16 cellular contexts compared by ENCODE assay signal in the genomic region with DNA sequence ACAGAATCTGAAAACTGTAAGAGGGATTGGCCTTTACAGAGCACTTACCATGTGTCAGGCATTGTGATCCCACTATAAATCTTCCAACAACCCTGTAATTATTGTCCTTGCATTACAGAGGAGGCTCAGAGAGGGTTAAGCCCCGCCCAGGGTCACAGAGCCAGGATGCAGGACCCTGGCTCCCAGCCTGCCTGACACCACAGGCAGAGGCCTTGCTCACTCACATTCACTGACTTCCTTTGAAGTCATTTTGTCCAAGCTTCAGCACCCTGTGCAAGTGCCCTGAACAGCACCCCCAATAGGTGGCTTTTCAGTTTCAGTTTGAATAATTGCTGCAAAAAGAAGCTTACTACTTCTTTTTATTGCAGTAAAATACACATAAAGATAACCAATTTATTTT.
DNase-seq lines count a peak whose midpoint lies in the region; ATAC-seq, FAIRE-seq and TF ChIP-seq lines count a peak whose summit lies in the region.
"Had no signal": no experiment of that assay in that cellular context is flagged by ENCODE, and none has a peak within 500 bp of the region (broad histone marks: within the 10 kb centered on the region; RNA-seq: fewer than 3 reads in every experiment).

No MANE protein-coding gene starts in this region.

- DNase-seq in GM12864 (ENCODE audit: low read depth): no peak
- peak; percentile 42 for DNase-seq in LoVo (ENCODE audit: low spot score)
- DNase-seq in GM12878 (ENCODE audit: low read depth, low spot score): no peak
- no peak for DNase-seq in NCI-H2196 treated with DMSO at 0.1 percent for 48 hours (lab: John Stamatoyannopoulos, UW; ENCODE audit: unreplicated experiment)
- DNase-seq in NCI-H510A treated with DMSO at 0.1 percent for 48 hours (lab: John Stamatoyannopoulos, UW): no peak
- no peak for DNase-seq in AG08395 (ENCODE audit: low spot score)
- DNase-seq in AML-193 (lab: John Stamatoyannopoulos, UW): no peak
- DNase-seq: cortex of kidney, GF-D8, left lung, NCI-H2029, occipital lobe, Peyer's patch had no signal

- intact Hi-C loops in GM12878 (cut with micrococcal nuclease; ENCODE audit: unreplicated experiment): no loop called here

- no peak for TF ChIP-seq POLR2A in GM12878 (IDR thresholded peaks at IDR 0.05; ENCODE audit: low read depth, low read length)

- in situ Hi-C loops in GM12878 (cut with MboI): no loop called here

- no TSS peak for BruUV-seq in GM12878 (replicated peaks; lab: Mats Ljungman, UMichigan)

- peak overlapping the region; percentile 49 to 58 (median 51) for H3K27ac Mint-ChIP-seq in nephron
- H3K27ac Mint-ChIP-seq: activated naive CD4-positive, alpha-beta T cell treated with anti-CD3 and anti-CD28 coated beads, Interleukin-2, amount 50 U/mL, for 72 hours had no signal

- TF ChIP-seq EP300 in GM12878 (IDR thresholded peaks at IDR 0.05; ENCODE audit: borderline replicate concordance in 1 of 2, control insufficient read depth in 1 of 2, low read depth in 2 of 2, low read length in 2 of 2): no peak

- ATAC-seq in GM12878: no peak
- ATAC-seq: activated naive CD4-positive, alpha-beta T cell treated with anti-CD3 and anti-CD28 coated beads, Interleukin-2, amount 50 U/mL, for 72 hours; left lung had no signal

- H3K4me3 ChIP-seq in GM12864 (ENCODE audit: low read depth, low read length): no peak overlapping the region
- H3K4me3 ChIP-seq in GM12878: no peak overlapping the region
- H3K4me3 ChIP-seq: BLaER1 treated with 17β-estradiol and CSF1 and Interleukin-3, amounts not matched to agents 10 nM and 100 nM; left lung; Peyer's patch had no signal

- H3K4me3 Mint-ChIP-seq in nephron: no peak overlapping the region

- CTCF ChIA-PET in GM12878 (lab: Yijun Ruan, JAX): interaction anchor here (1.2 kb wide), 1 partner anchor 8 kb away, joined by 3 read pairs; no protein-coding TSS in a partner anchor

- H3K9me3 Mint-ChIP-seq in nephron: peaks cover 12% of the 10 kb centered on the region

- no peak overlapping the region for H3K27ac ChIP-seq in GM12878 (ENCODE audit: control insufficient read depth, insufficient read depth)
- H3K27ac ChIP-seq: BLaER1 treated with 17β-estradiol and CSF1 and Interleukin-3, amounts not matched to agents 10 nM and 100 nM; left lung; Peyer's patch had no signal

- H3K79me2 ChIP-seq in GM12878 (ENCODE audit: control insufficient read depth, insufficient read depth, low read length): no peaks in the 10 kb centered on the region

- no peak overlapping the region for H2AFZ ChIP-seq in GM12878 (ENCODE audit: control insufficient read depth, low read depth, low read length)

- H3K9ac ChIP-seq in GM12878 (ENCODE audit: control insufficient read depth, insufficient read depth, low read length): no peak overlapping the region
- H3K9ac ChIP-seq: BLaER1 treated with 17β-estradiol and CSF1 and Interleukin-3, amounts not matched to agents 10 nM and 100 nM had no signal

- POLR2A ChIA-PET in GM12878 (lab: Charles Lee): no interaction called here

- SMC1A ChIA-PET in GM12878 (lab: Charles Lee; ENCODE audit: uncharacterized antibody, unreplicated experiment): no interaction called here

- WGBS in GM12878 (ENCODE audit: insufficient coverage, insufficient replicate concordance, low lambda C conversion rate, missing lambda C conversion rate): 0% methylated on average over 1 of the region's 1 CpG

- no peaks in the 10 kb centered on the region for H4K20me1 ChIP-seq in GM12878 (ENCODE audit: control insufficient read depth, insufficient read depth)
- H4K20me1 ChIP-seq: BLaER1 treated with 17β-estradiol and CSF1 and Interleukin-3, amounts not matched to agents 10 nM and 100 nM had no signal

- no peaks in the 10 kb centered on the region for H3K4me1 ChIP-seq in GM12878 (ENCODE audit: control insufficient read depth, insufficient read depth, low read length)
- H3K4me1 ChIP-seq: BLaER1 treated with 17β-estradiol and CSF1 and Interleukin-3, amounts not matched to agents 10 nM and 100 nM; left lung; Peyer's patch had no signal

- TF ChIP-seq CTCF in GM12864 (IDR thresholded peaks at IDR 0.05; ENCODE audit: low read depth, low read length, missing control alignments) (peak; percentile 16), GM12878 (IDR thresholded peaks at IDR 0.05 in 2 of 3, conservative IDR thresholded peaks at IDR 0.05 in 1 of 3; ENCODE audit: control insufficient read depth in 2 of 3, extremely low read depth in 1 of 3, insufficient read depth in 1 of 3, low read depth in 3 of 3, low read length in 3 of 3) (no peak), nephron (IDR thresholded peaks at IDR 0.05; ENCODE audit: unreplicated experiment in 3 of 3) (peak in 1 of 3 experiments; percentile 20)

- H3K4me1 Mint-ChIP-seq in nephron: no peaks in the 10 kb centered on the region

- H3K27me3 ChIP-seq in GM12878 (replicated peaks in 1 of 2; ENCODE audit: control insufficient read depth in 2 of 2, insufficient read depth in 2 of 2, low read length in 1 of 2): no peaks in the 10 kb centered on the region
- H3K27me3 ChIP-seq: BLaER1 treated with 17β-estradiol and CSF1 and Interleukin-3, amounts not matched to agents 10 nM and 100 nM; left lung; Peyer's patch had no signal

- H3K4me2 ChIP-seq in GM12878 (ENCODE audit: control insufficient read depth, insufficient read depth): no peak overlapping the region
- H3K4me2 ChIP-seq: BLaER1 treated with 17β-estradiol and CSF1 and Interleukin-3, amounts not matched to agents 10 nM and 100 nM had no signal

- TF ChIP-seq RAD21 in GM12878 (IDR thresholded peaks at IDR 0.05; ENCODE audit: insufficient read depth, low read depth, low read length): no peak

- no peak for FAIRE-seq in GM12878 (lab: Jason Lieb, UNC)

- no peaks in the 10 kb centered on the region for H3K27me3 Mint-ChIP-seq in nephron (ENCODE audit: low read depth)

- no peaks in the 10 kb centered on the region for H3K9me3 ChIP-seq in GM12878 (replicated peaks; ENCODE audit: control insufficient read depth, insufficient read depth, low read length)
- H3K9me3 ChIP-seq: left lung, Peyer's patch had no signal

- no peaks in the 10 kb centered on the region for H3K36me3 ChIP-seq in GM12878 (ENCODE audit: control insufficient read depth in 2 of 2, insufficient read depth in 2 of 2, low read length in 1 of 2)
- H3K36me3 ChIP-seq: BLaER1 treated with 17β-estradiol and CSF1 and Interleukin-3, amounts not matched to agents 10 nM and 100 nM; left lung; Peyer's patch had no signal

- peaks cover 3% of the 10 kb centered on the region for H3K36me3 Mint-ChIP-seq in nephron (ENCODE audit: low read depth)

- RAD21 ChIA-PET in GM12878 (lab: Charles Lee; ENCODE audit: unreplicated experiment): no interaction called here

TF ChIP-seq in GM12878, 131 proteins besides CTCF, POLR2A, EP300 and RAD21:
- 0 out of 2 replicates have a peak, but pooled peaks have one; percentile 27 for TF ChIP-seq JUNB (IDR thresholded peaks at IDR 0.05)
- TF ChIP-seq, protein P1, sequence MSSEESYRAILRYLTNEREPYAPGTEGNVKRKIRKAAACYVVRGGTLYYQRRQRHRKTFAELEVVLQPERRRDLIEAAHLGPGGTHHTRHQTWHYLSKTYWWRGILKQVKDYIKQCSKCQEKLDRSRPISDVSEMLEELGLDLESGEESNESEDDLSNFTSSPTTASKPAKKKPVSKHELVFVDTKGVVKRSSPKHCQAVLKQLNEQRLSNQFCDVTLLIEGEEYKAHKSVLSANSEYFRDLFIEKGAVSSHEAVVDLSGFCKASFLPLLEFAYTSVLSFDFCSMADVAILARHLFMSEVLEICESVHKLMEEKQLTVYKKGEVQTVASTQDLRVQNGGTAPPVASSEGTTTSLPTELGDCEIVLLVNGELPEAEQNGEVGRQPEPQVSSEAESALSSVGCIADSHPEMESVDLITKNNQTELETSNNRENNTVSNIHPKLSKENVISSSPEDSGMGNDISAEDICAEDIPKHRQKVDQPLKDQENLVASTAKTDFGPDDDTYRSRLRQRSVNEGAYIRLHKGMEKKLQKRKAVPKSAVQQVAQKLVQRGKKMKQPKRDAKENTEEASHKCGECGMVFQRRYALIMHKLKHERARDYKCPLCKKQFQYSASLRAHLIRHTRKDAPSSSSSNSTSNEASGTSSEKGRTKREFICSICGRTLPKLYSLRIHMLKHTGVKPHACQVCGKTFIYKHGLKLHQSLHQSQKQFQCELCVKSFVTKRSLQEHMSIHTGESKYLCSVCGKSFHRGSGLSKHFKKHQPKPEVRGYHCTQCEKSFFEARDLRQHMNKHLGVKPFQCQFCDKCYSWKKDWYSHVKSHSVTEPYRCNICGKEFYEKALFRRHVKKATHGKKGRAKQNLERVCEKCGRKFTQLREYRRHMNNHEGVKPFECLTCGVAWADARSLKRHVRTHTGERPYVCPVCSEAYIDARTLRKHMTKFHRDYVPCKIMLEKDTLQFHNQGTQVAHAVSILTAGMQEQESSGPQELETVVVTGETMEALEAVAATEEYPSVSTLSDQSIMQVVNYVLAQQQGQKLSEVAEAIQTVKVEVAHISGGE (CRISPR knock-in tag; IDR thresholded peaks at IDR 0.05): no peak
TF ChIP-seq in GM12878: peak in this region for 1.
